ENCODE assay signal across 25 cellular contexts in the genomic region with DNA sequence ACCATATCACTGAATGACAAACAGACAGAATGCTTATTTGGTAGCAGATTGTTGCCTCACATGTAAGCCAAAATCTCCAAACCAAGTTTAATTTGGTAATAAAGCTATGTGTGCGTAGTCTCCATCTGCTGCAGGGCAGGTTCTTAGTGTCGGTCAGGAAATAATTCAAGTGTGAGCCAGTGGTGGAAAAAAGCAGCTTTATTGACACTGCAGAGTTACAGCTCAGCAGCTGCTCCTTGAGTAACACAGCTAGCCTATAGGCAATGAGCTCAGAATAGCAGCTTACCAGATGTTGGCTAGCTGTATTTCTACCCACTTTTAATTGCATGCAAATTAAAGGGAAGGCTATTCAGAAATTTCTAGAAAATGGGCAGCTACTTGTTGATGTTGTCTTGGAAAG.
"Had no signal": no experiment of that assay in that cellular context is flagged by ENCODE, and none has a peak within 500 bp of the region (broad histone marks: within the 10 kb centered on the region; RNA-seq: fewer than 3 reads in every experiment).

No MANE protein-coding gene starts in this region.

- H3K4me3 Mint-ChIP-seq: immature natural killer cell; mesothelial cell of epicardium; naive thymus-derived CD4-positive, alpha-beta T cell; nephron; stimulated activated memory B cell treated with anti-CD40 and anti-IgM and Interleukin-4, amounts not matched to agents 10 μg/mL and 1 μg/mL and 100 μg/mL, for 72 hours; type B pancreatic cell had no signal

- H3K4me1 Mint-ChIP-seq: immature natural killer cell; mesothelial cell of epicardium; naive thymus-derived CD4-positive, alpha-beta T cell; nephron; stimulated activated memory B cell treated with anti-CD40 and anti-IgM and Interleukin-4, amounts not matched to agents 10 μg/mL and 1 μg/mL and 100 μg/mL, for 72 hours had no signal

- DNase-seq: dorsolateral prefrontal cortex; effector CD4-positive, alpha-beta T cell; hypothalamus; immature natural killer cell; islet precursor cell; kidney glomerular epithelial cell; mesenchymal stem cell; naive thymus-derived CD4-positive, alpha-beta T cell; nucleus accumbens; psoas muscle; right cardiac atrium; spleen; stimulated activated CD4-positive, alpha-beta T cell treated with anti-CD3 and anti-CD28 coated beads, Interleukin-4, amount 100 ng/mL, for 4 hours; stimulated activated naive CD8-positive, alpha-beta T cell treated with anti-CD3 and anti-CD28 coated beads, Interleukin-15, Interleukin-2, amounts not matched to agents 100 U/mL and 50 U/mL, for 24 hours; substantia nigra; testis; tibial artery had no signal

- H3K36me3 Mint-ChIP-seq: immature natural killer cell; mesothelial cell of epicardium; naive thymus-derived CD4-positive, alpha-beta T cell; stimulated activated memory B cell treated with anti-CD40 and anti-IgM and Interleukin-4, amounts not matched to agents 10 μg/mL and 1 μg/mL and 100 μg/mL, for 72 hours; type B pancreatic cell had no signal

- H3K36me3 ChIP-seq: spleen, tibial artery had no signal

- H3K27me3 Mint-ChIP-seq: naive thymus-derived CD4-positive, alpha-beta T cell; stimulated activated memory B cell treated with anti-CD40 and anti-IgM and Interleukin-4, amounts not matched to agents 10 μg/mL and 1 μg/mL and 100 μg/mL, for 72 hours; type B pancreatic cell had no signal

- H3K9me3 ChIP-seq: psoas muscle, spleen, testis, tibial artery had no signal

- H3K27ac Mint-ChIP-seq: immature natural killer cell; mesothelial cell of epicardium; naive thymus-derived CD4-positive, alpha-beta T cell; nephron; stimulated activated memory B cell treated with anti-CD40 and anti-IgM and Interleukin-4, amounts not matched to agents 10 μg/mL and 1 μg/mL and 100 μg/mL, for 72 hours; type B pancreatic cell had no signal

- FAIRE-seq: colon, frontal cortex had no signal

- H3K9me3 Mint-ChIP-seq: mesothelial cell of epicardium; nephron; stimulated activated memory B cell treated with anti-CD40 and anti-IgM and Interleukin-4, amounts not matched to agents 10 μg/mL and 1 μg/mL and 100 μg/mL, for 72 hours; type B pancreatic cell had no signal

- H3K4me1 ChIP-seq: psoas muscle, spleen, testis, tibial artery had no signal

- ATAC-seq: left lobe of liver; naive thymus-derived CD4-positive, alpha-beta T cell; psoas muscle; right cardiac atrium; stimulated activated memory B cell treated with anti-CD40 and anti-IgM and Interleukin-4, amounts not matched to agents 10 μg/mL and 1 μg/mL and 100 μg/mL, for 72 hours; stimulated activated naive CD8-positive, alpha-beta T cell treated with anti-CD3 and anti-CD28 coated beads, Interleukin-15, Interleukin-2, amounts not matched to agents 100 U/mL and 50 U/mL, for 24 hours had no signal

- H3K27me3 ChIP-seq: dorsolateral prefrontal cortex, spleen, testis, tibial artery had no signal

- H3K4me3 ChIP-seq: dorsolateral prefrontal cortex, psoas muscle, skin epidermis, spleen, testis, tibial artery had no signal

- H3K27ac ChIP-seq: dorsolateral prefrontal cortex, psoas muscle, skin epidermis, spleen, testis, tibial artery had no signal
